Comparison of ENCODE assay signal across 18 cellular contexts in genomic region chr12:3046441-3047200, GRCh38. TPM values are rescaled to one million over a fixed set of nuclear protein-coding genes. Genes with fewer than 3 reads are reported as not detected.
DNase-seq lines count a peak whose midpoint lies in the region; ATAC-seq, FAIRE-seq and TF ChIP-seq lines count a peak whose summit lies in the region.
"Had no signal": no experiment of that assay in that cellular context is flagged by ENCODE, and none has a peak within 500 bp of the region (broad histone marks: within the 10 kb centered on the region; RNA-seq: fewer than 3 reads in every experiment).

No MANE protein-coding gene starts in this region.

- H3K9me3 ChIP-seq in lower lobe of right lung (no peaks in the 10 kb centered on the region), SJCRH30 (replicated peaks) (no peaks in the 10 kb centered on the region)

- no peak overlapping the region for H3K27ac Mint-ChIP-seq in CD14-positive monocyte
- H3K27ac Mint-ChIP-seq: activated naive CD4-positive, alpha-beta T cell treated with anti-CD3 and anti-CD28 coated beads for 36 hours; immature natural killer cell; progenitor cell of endocrine pancreas had no signal

- H3K27me3 ChIP-seq in lower lobe of right lung (ENCODE audit: low read depth): peaks cover 3% of the 10 kb centered on the region
- no peaks in the 10 kb centered on the region for H3K27me3 ChIP-seq in SJCRH30

- FAIRE-seq in urothelium cell line (lab: Jason Lieb, UNC): peak; percentile 87
- FAIRE-seq: A204.1, GM18507, GM19239 had no signal

- intact Hi-C loops in lower lobe of right lung (cut with DNase I) (no loop called here), CD14-positive monocyte (cut with micrococcal nuclease) (loop anchor here in 1 of 2 donors (10.0 kb wide), 1 partner anchor 192 kb away; the partner anchor contains the start of gene TEX52)

- DNase-seq in activated effector memory CD4-positive, alpha-beta T cell treated with anti-CD3 and anti-CD28 coated beads, Interleukin-2, amount 50 U/mL, for 16 hours: peak; percentile 34
- no peak for DNase-seq in activated effector memory CD4-positive, alpha-beta T cell treated with Interleukin-2 at 50 U/mL for 16 hours
- DNase-seq in lower lobe of right lung (peak; percentile 70), urothelium cell line (ENCODE audit: low spot score) (no peak), CD14-positive monocyte (ENCODE audit: low spot score) (no peak), SJCRH30 (no peak), ureter (ENCODE audit: low spot score) (no peak)
- DNase-seq: activated naive CD4-positive, alpha-beta T cell treated with anti-CD3 and anti-CD28 coated beads for 36 hours; foreskin fibroblast; immature natural killer cell; NCI-H1048; stimulated activated CD4-positive, alpha-beta T cell treated with anti-CD3 and anti-CD28 coated beads, Interleukin-1b, Interleukin-23, amount 100 ng/mL, for 48 hours; SW 1271 had no signal

- H3K27ac ChIP-seq in lower lobe of right lung: no peak overlapping the region
- H3K27ac ChIP-seq in SJCRH30: no peak overlapping the region

- H3K4me3 ChIP-seq in lower lobe of right lung (no peak overlapping the region), SJCRH30 (no peak overlapping the region)

- peak; percentile 56 for ATAC-seq in esophagus mucosa
- peak; percentile 87 for ATAC-seq in lower lobe of right lung

- TF ChIP-seq CTCF in lower lobe of right lung (IDR thresholded peaks at IDR 0.05) (no peak), CD14-positive monocyte (IDR thresholded peaks at IDR 0.05) (no peak)

- H3K36me3 ChIP-seq in lower lobe of right lung: no peaks in the 10 kb centered on the region
- peaks cover 3% of the 10 kb centered on the region; the same call in 1 of the 2 replicates for H3K36me3 ChIP-seq in SJCRH30

- peaks cover 11% of the 10 kb centered on the region for H3K4me1 ChIP-seq in lower lobe of right lung
- H3K4me1 ChIP-seq in SJCRH30: peaks cover 19% of the 10 kb centered on the region

- H3K27me3 Mint-ChIP-seq in CD14-positive monocyte (ENCODE audit: low read depth in 3 of 3): peaks cover 17 to 25% (median 23%) of the 10 kb centered on the region in 3 donors

- peaks cover 0 to 5% (median 0%) of the 10 kb centered on the region in 7 donors for H3K9me3 Mint-ChIP-seq in CD14-positive monocyte
- H3K9me3 Mint-ChIP-seq: activated naive CD4-positive, alpha-beta T cell treated with anti-CD3 and anti-CD28 coated beads for 36 hours; immature natural killer cell had no signal

- H3K4me1 Mint-ChIP-seq in CD14-positive monocyte: peaks cover 12% of the 10 kb centered on the region
- H3K4me1 Mint-ChIP-seq: immature natural killer cell had no signal

- H3K4me3 Mint-ChIP-seq in CD14-positive monocyte: no peak overlapping the region
- H3K4me3 Mint-ChIP-seq: activated naive CD4-positive, alpha-beta T cell treated with anti-CD3 and anti-CD28 coated beads for 36 hours; immature natural killer cell had no signal

- H3K36me3 Mint-ChIP-seq in CD14-positive monocyte: no peaks in the 10 kb centered on the region
- H3K36me3 Mint-ChIP-seq: immature natural killer cell had no signal

RNA-seq across cellular contexts. Expression of gene TSPAN9, which starts 30.6 kb away (rescaled TPM):
- total RNA-seq in esophagus mucosa (15.9 TPM), lower lobe of right lung (61.1 TPM), ureter (53.0 TPM)
- polyA plus RNA-seq in CD14-positive monocyte: under 1 TPM; 0.15 to 0.34 TPM
- total RNA-seq in SJCRH30 (2014; rRNA removed; shearing (Covaris generic)): 194 and 210 TPM in 2 replicates

Comparison
In these comparisons a context has a peak if more than half of its experiments do, and no peak if none do; other contexts are left out.
1. DNase-seq: peak in activated effector memory CD4-positive, alpha-beta T cell treated with anti-CD3 and anti-CD28 coated beads, Interleukin-2, amount 50 U/mL, for 16 hours (single experiment) and lower lobe of right lung (single experiment); none in activated effector memory CD4-positive, alpha-beta T cell treated with Interleukin-2 at 50 U/mL for 16 hours (single experiment), urothelium cell line (single experiment), CD14-positive monocyte (single experiment), SJCRH30 (0 of 2) and ureter (single experiment).